Comparison of ENCODE assay signal across 8 cellular contexts in genomic region chr9:113622600-113623400, GRCh38.
DNase-seq lines count a peak whose midpoint lies in the region; ATAC-seq and TF ChIP-seq lines count a peak whose summit lies in the region.

No MANE protein-coding gene starts in this region.

- H3K36me3 Mint-ChIP-seq in Calu3 (ENCODE audit: insufficient read depth, unreplicated experiment) (peaks cover 39% of the 10 kb centered on the region), activated B cell treated with CpG ODN at 0.5 μM for 24 hours (ENCODE audit: low read depth) (no peaks in the 10 kb centered on the region), glutamatergic neuron (ENCODE audit: unreplicated experiment) (no peaks in the 10 kb centered on the region), CD14-positive monocyte (no peaks in the 10 kb centered on the region)

- DNase-seq in Calu3 = peak; percentile 83
- peak; percentile 57 for DNase-seq in activated B cell treated with CpG ODN at 0.5 μM for 24 hours
- peak; percentile 68 for DNase-seq in glutamatergic neuron
- DNase-seq in stimulated activated CD4-positive, alpha-beta T cell treated with anti-CD3 and anti-CD28 coated beads, TNF-alpha, amount 100 ng/mL, for 24 hours (ENCODE audit: low read depth in 3 of 3) = peak; percentile 18 to 80 (median 35)
- DNase-seq in NCI-H748 treated with DMSO at 0.1 percent for 48 hours (lab: John Stamatoyannopoulos, UW) = no peak
- DNase-seq in CD14-positive monocyte (ENCODE audit: low spot score) = no peak

- H3K27me3 Mint-ChIP-seq in Calu3 (ENCODE audit: unreplicated experiment) = no peaks in the 10 kb centered on the region
- H3K27me3 Mint-ChIP-seq in activated B cell treated with CpG ODN at 0.5 μM for 24 hours = no peaks in the 10 kb centered on the region
- no peaks in the 10 kb centered on the region for H3K27me3 Mint-ChIP-seq in glutamatergic neuron (ENCODE audit: unreplicated experiment)
- peaks cover 9 to 13% (median 10%) of the 10 kb centered on the region in 3 donors for H3K27me3 Mint-ChIP-seq in CD14-positive monocyte (ENCODE audit: low read depth in 3 of 3)

- H3K4me1 Mint-ChIP-seq in Calu3 (ENCODE audit: low read depth, unreplicated experiment) (peaks cover 49% of the 10 kb centered on the region), activated B cell treated with CpG ODN at 0.5 μM for 24 hours (peaks cover 44% of the 10 kb centered on the region), glutamatergic neuron (ENCODE audit: low read depth, unreplicated experiment) (peaks cover 27% of the 10 kb centered on the region), CD14-positive monocyte (peaks cover 18% of the 10 kb centered on the region)

- CTCF ChIA-PET in Calu3 (lab: Charles Lee) (interaction anchor here (0.7 to 1.5 kb wide), 6 partner anchors 13 to 62 kb away, joined by 3 to 7 read pairs (median 3); no protein-coding TSS in a partner anchor), activated B cell treated with CpG ODN at 0.5 μM for 24 hours (lab: Charles Lee) (interaction anchor here (0.7 to 1.3 kb wide), 7 partner anchors 28 to 221 kb away, joined by 3 to 5 read pairs (median 3); partner anchors contain the start of gene ALAD)

- intact Hi-C loops in Calu3 (cut with micrococcal nuclease; ENCODE audit: unreplicated experiment) = no loop called here
- intact Hi-C loops in activated B cell treated with CpG ODN at 0.5 μM for 24 hours (cut with micrococcal nuclease) = loop anchor here (2.0 to 5.0 kb wide), 3 partner anchors 30 to 42 kb away; no protein-coding TSS in a partner anchor
- intact Hi-C loops in CD14-positive monocyte (cut with micrococcal nuclease) = no loop called here

- H3K9me3 Mint-ChIP-seq in Calu3 (ENCODE audit: low read depth, unreplicated experiment) = no peaks in the 10 kb centered on the region
- no peaks in the 10 kb centered on the region for H3K9me3 Mint-ChIP-seq in activated B cell treated with CpG ODN at 0.5 μM for 24 hours
- H3K9me3 Mint-ChIP-seq in glutamatergic neuron (ENCODE audit: unreplicated experiment) = peaks cover 4% of the 10 kb centered on the region
- H3K9me3 Mint-ChIP-seq in CD14-positive monocyte = no peaks in the 10 kb centered on the region

- TF ChIP-seq CTCF in Calu3 (IDR thresholded peaks at IDR 0.05; ENCODE audit: unreplicated experiment) (no peak), activated B cell treated with CpG ODN at 0.5 μM for 24 hours (IDR thresholded peaks at IDR 0.05) (no peak), glutamatergic neuron (IDR thresholded peaks at IDR 0.05; ENCODE audit: partially characterized antibody, unreplicated experiment) (no peak), CD14-positive monocyte (IDR thresholded peaks at IDR 0.05) (no peak)

- POLR2A ChIA-PET in activated B cell treated with CpG ODN at 0.5 μM for 24 hours (lab: Charles Lee) = interaction anchor here (0.7 to 1.8 kb wide), 4 partner anchors 19 to 213 kb away, joined by 3 to 13 read pairs (median 3); partner anchors contain the start of genes C9orf43 and POLE3

- BruUV-seq in Calu3 (replicated peaks; lab: Mats Ljungman, UMichigan) = no TSS peak

- peak; percentile 60 for TF ChIP-seq POLR2A in GM19099 (IDR thresholded peaks at IDR 0.05; ENCODE audit: extremely low read depth, insufficient read length, low read depth)

- H3K27ac Mint-ChIP-seq in Calu3 (ENCODE audit: unreplicated experiment) (peak overlapping the region; percentile 99), activated B cell treated with CpG ODN at 0.5 μM for 24 hours (peak overlapping the region; percentile 67), glutamatergic neuron (ENCODE audit: unreplicated experiment) (no peak overlapping the region), CD14-positive monocyte (no peak overlapping the region)

- ATAC-seq in HG03159 (IDR thresholded peaks at IDR 0.05; ENCODE audit: unreplicated experiment) (peak; percentile 69), activated B cell treated with CpG ODN at 0.5 μM for 24 hours (ENCODE audit: low read depth) (peak; percentile 90)

- H3K4me3 Mint-ChIP-seq in Calu3 (ENCODE audit: low read depth, unreplicated experiment) (peak overlapping the region; percentile 59), activated B cell treated with CpG ODN at 0.5 μM for 24 hours (peak overlapping the region; percentile 58), glutamatergic neuron (ENCODE audit: unreplicated experiment) (no peak overlapping the region), CD14-positive monocyte (no peak overlapping the region)

Comparison
In these comparisons a context has a peak if more than half of its experiments do, and no peak if none do; other contexts are left out.
1. DNase-seq: peak in Calu3 (single experiment), activated B cell treated with CpG ODN at 0.5 μM for 24 hours (single experiment), glutamatergic neuron (single experiment) and stimulated activated CD4-positive, alpha-beta T cell treated with anti-CD3 and anti-CD28 coated beads, TNF-alpha, amount 100 ng/mL, for 24 hours (3 of 3); none in NCI-H748 treated with DMSO at 0.1 percent for 48 hours (single experiment) and CD14-positive monocyte (single experiment).
2. H3K27ac Mint-ChIP-seq: peak in Calu3 (single experiment) and activated B cell treated with CpG ODN at 0.5 μM for 24 hours (single experiment); none in glutamatergic neuron (single experiment) and CD14-positive monocyte (0 of 7).
3. H3K4me3 Mint-ChIP-seq: peak in Calu3 (single experiment) and activated B cell treated with CpG ODN at 0.5 μM for 24 hours (single experiment); none in glutamatergic neuron (single experiment) and CD14-positive monocyte (0 of 2).